Comparison of ENCODE assay signal across 1 cellular context in genomic region chr13:113121183-113121927, GRCh38.
A peak's percentile ranks its signal among the peaks of the same experiment; 100 is the strongest.
TF ChIP-seq lines count a peak whose summit lies in the region.

No MANE protein-coding gene starts in this region.

TF ChIP-seq in GM12878, 131 proteins besides CTCF, POLR2A, EP300 and RAD21:
- TF ChIP-seq BCL3 (IDR thresholded peaks at IDR 0.05; ENCODE audit: borderline replicate concordance, insufficient read depth, low read depth, low read length, poor library complexity, severe bottlenecking) (peak; percentile 60), YY1 (IDR thresholded peaks at IDR 0.05; ENCODE audit: low read depth, low read length) (no peak)
